ENCODE assay signal across 20 cellular contexts in genomic region chr4:74374128-74374527, GRCh38. TPM values are rescaled to one million over a fixed set of nuclear protein-coding genes. Genes with fewer than 3 reads are reported as not detected.
A peak's percentile ranks its signal among the peaks of the same experiment; 100 is the strongest.
DNase-seq lines count a peak whose midpoint lies in the region; ATAC-seq and TF ChIP-seq lines count a peak whose summit lies in the region.
"Had no signal": no experiment of that assay in that cellular context is flagged by ENCODE, and none has a peak within 500 bp of the region (broad histone marks: within the 10 kb centered on the region; RNA-seq: fewer than 3 reads in every experiment).

No MANE protein-coding gene starts in this region.

- DNase-seq in Caki2 (ENCODE audit: low read depth): peak; percentile 6
- no peak for DNase-seq in RWPE1 (ENCODE audit: low spot score)
- DNase-seq in esophagus squamous epithelium (lab: John Stamatoyannopoulos, UW): no peak
- no peak for DNase-seq in head of caudate nucleus
- no peak for DNase-seq in activated effector memory CD4-positive, alpha-beta T cell treated with anti-CD3 and anti-CD28 coated beads, Interleukin-2, amount 50 U/mL, for 16 hours
- DNase-seq: activated B cell treated with CpG ODN at 0.5 μM for 24 hours; activated CD4-positive, alpha-beta T cell treated with anti-CD3 and anti-CD28 coated beads, Interleukin-2, amount 50 U/mL, for 4 hours; BE2C; H9; NCI-H1092 treated with DMSO at 0.1 percent for 48 hours; NCI-H187; spleen; T-helper 1 cell; testis had no signal

- H3K4me1 ChIP-seq in esophagus squamous epithelium (peaks cover 0 to 28% (median 4%) of the 10 kb centered on the region in 3 donors), skeletal muscle satellite cell (ENCODE audit: control insufficient read depth, insufficient read depth, low read length) (peaks cover 26% of the 10 kb centered on the region)
- H3K4me1 ChIP-seq: BE2C, neural progenitor cell, spleen, testis had no signal

- WGBS in esophagus squamous epithelium, 2 donors: 10 to 38% methylated on average over 1 of the region's 1 CpG

- POLR2A ChIA-PET in RWPE1 (lab: Yijun Ruan, JAX; ENCODE audit: low non-redundant PET): no interaction called here

- H3K9ac ChIP-seq in skeletal muscle satellite cell (ENCODE audit: low read depth, low read length): no peak overlapping the region
- H3K9ac ChIP-seq: neural progenitor cell had no signal

- TF ChIP-seq CTCF in RWPE1 (conservative IDR thresholded peaks at IDR 0.05; ENCODE audit: low read depth) (no peak), esophagus squamous epithelium (IDR thresholded peaks at IDR 0.05) (no peak)

- CTCF ChIA-PET in RWPE1 (lab: Yijun Ruan, JAX): no interaction called here

- intact Hi-C loops in esophagus squamous epithelium (cut with DNase I) (loop anchor here (5.0 to 10.0 kb wide), 3 partner anchors 71 to 298 kb away; partner anchors contain the start of gene AREG), head of caudate nucleus (cut with DNase I) (loop anchor here (10.0 kb wide), 1 partner anchor 161 kb away; no protein-coding TSS in a partner anchor)

- no peak overlapping the region for H3K4me2 ChIP-seq in skeletal muscle satellite cell (ENCODE audit: low read length)
- H3K4me2 ChIP-seq: neural progenitor cell had no signal

- in situ Hi-C loops in Caki2 (cut with HindIII; ENCODE audit: low pct_unique_long_range_greater_than_20kb, low sequenced_read_pairs): loop anchor here (10.0 kb wide), 1 partner anchor 251 kb away; no protein-coding TSS in a partner anchor

- ATAC-seq in GM18498 (IDR thresholded peaks at IDR 0.05; ENCODE audit: unreplicated experiment): no peak

- no peaks in the 10 kb centered on the region for H3K9me3 ChIP-seq in esophagus squamous epithelium
- H3K9me3 ChIP-seq in skeletal muscle satellite cell (replicated peaks; ENCODE audit: low read length): no peaks in the 10 kb centered on the region
- H3K9me3 ChIP-seq: BE2C, spleen, testis had no signal

- no peak for TF ChIP-seq POLR2A in esophagus squamous epithelium (IDR thresholded peaks at IDR 0.05)

- no peaks in the 10 kb centered on the region for H3K27me3 ChIP-seq in esophagus squamous epithelium
- no peaks in the 10 kb centered on the region for H3K27me3 ChIP-seq in skeletal muscle satellite cell (ENCODE audit: control insufficient read depth, insufficient read depth, low read length)
- H3K27me3 ChIP-seq: neural progenitor cell, testis had no signal

- H3K36me3 ChIP-seq in esophagus squamous epithelium: no peaks in the 10 kb centered on the region
- H3K36me3 ChIP-seq in skeletal muscle satellite cell (ENCODE audit: insufficient read depth, low read length): no peaks in the 10 kb centered on the region
- H3K36me3 ChIP-seq: BE2C, neural progenitor cell, spleen had no signal

- H3K27ac ChIP-seq in RWPE1 (peak overlapping the region; percentile 97), esophagus squamous epithelium (peak overlapping the region in 3 of 4 donors; percentile 69 to 77 (median 75))
- H3K27ac ChIP-seq: neural progenitor cell, SK-N-MC, testis had no signal

- H3K4me3 ChIP-seq in esophagus squamous epithelium (no peak overlapping the region), skeletal muscle satellite cell (ENCODE audit: low read length) (peak overlapping the region; percentile 6)
- H3K4me3 ChIP-seq: neural progenitor cell, SK-N-MC, spleen, testis had no signal

RNA-seq across cellular contexts. Expression of gene EREG, which starts 9.2 kb away (rescaled TPM):
- total RNA-seq in Caki2 (2014; rRNA removed; shearing (Covaris generic); ENCODE audit: low replicate concordance): 25.8 and 33.8 TPM in 2 replicates
- total RNA-seq in esophagus squamous epithelium: 100 to 1,000 TPM in 1 of 4 donors, 10 to 100 TPM in 2, 1 to 10 TPM in 1; 8.0 to 122 (median 11.9) TPM
- total RNA-seq in skeletal muscle satellite cell (2012; rRNA removed): 7.6 and 16.2 TPM in 2 replicates
- total RNA-seq: activated B cell treated with CpG ODN at 0.5 μM for 24 hours, G401, H9, lung microvascular endothelial cell had no signal
